In the genomic region with DNA sequence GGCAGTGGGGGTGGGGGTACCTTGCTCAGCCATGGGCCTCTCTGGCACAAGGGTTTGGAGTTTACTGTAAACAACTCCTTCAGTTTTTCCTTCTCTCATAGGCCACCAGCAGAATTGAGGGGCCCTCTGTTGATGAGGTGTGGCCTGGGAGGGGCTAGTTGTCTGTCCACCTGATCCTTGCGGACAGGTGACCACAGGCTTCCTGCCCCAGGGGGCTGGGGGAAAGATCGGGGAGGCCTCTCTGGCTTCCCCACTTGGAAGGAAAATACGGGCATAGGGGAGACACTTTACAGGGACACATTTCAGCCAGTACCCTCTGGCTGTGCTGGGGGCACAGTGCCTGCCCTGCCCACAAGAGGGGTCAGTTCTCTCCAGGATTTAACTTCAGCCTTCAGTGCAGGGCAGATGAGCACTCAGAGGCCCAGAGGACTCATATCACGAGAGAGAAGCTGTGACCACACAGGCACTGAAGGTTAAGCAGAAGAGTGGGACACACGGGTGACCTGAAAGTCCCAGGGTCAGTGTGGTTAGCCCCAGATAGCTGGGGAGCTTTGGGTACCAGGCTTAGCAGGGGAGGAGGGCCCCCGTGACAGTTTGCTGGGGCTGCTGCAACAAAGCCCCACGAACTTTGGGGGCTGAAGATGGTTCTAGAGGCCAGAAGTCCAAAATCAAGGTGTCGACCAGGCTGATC, we compare ENCODE assay signal across 10 cellular contexts.
A peak's percentile ranks its signal among the peaks of the same experiment; 100 is the strongest.
DNase-seq lines count a peak whose midpoint lies in the region; ATAC-seq and TF ChIP-seq lines count a peak whose summit lies in the region.
"Had no signal": no experiment of that assay in that cellular context is flagged by ENCODE, and none has a peak within 500 bp of the region (broad histone marks: within the 10 kb centered on the region; RNA-seq: fewer than 3 reads in every experiment).

No MANE protein-coding gene starts in this region.

- TF ChIP-seq CTCF in gastroesophageal sphincter (IDR thresholded peaks at IDR 0.05) (no peak), sigmoid colon (IDR thresholded peaks at IDR 0.05) (no peak)

- H3K27ac ChIP-seq in CD4-positive, CD25-positive, alpha-beta regulatory T cell (ENCODE audit: insufficient read depth, low read length, poor library complexity, severe bottlenecking): peak overlapping the region; percentile 5
- H3K27ac ChIP-seq in gastroesophageal sphincter: peak overlapping the region in 3 of 4 donors; percentile 91 to 99 (median 94)
- peak overlapping the region; percentile 95 to 99 (median 99) for H3K27ac ChIP-seq in sigmoid colon

- TF ChIP-seq EP300 in gastroesophageal sphincter (IDR thresholded peaks at IDR 0.05): no peak
- no peak for TF ChIP-seq EP300 in sigmoid colon (IDR thresholded peaks at IDR 0.05)

- DNase-seq in CD4-positive, CD25-positive, alpha-beta regulatory T cell: no peak
- no peak for DNase-seq in T-helper 17 cell
- DNase-seq in sigmoid colon: no peak
- DNase-seq in AG20443 (ENCODE audit: low spot score): no peak
- no peak for DNase-seq in SW480 (ENCODE audit: low spot score)
- DNase-seq in OCI-M1 (lab: John Stamatoyannopoulos, UW): no peak
- DNase-seq: DMS79, NCI-H1417 had no signal

- no peak for ATAC-seq in CD4-positive, CD25-positive, alpha-beta regulatory T cell (ENCODE audit: low read depth in 2 of 2)
- ATAC-seq in T-helper 17 cell (no peak), gastroesophageal sphincter (no peak), GM19395 (IDR thresholded peaks at IDR 0.05; ENCODE audit: unreplicated experiment) (no peak)

- H3K4me1 ChIP-seq in CD4-positive, CD25-positive, alpha-beta regulatory T cell (ENCODE audit: control insufficient read depth, insufficient read depth, low read length, poor library complexity, severe bottlenecking): peaks cover 81% of the 10 kb centered on the region
- H3K4me1 ChIP-seq in gastroesophageal sphincter: peaks cover 29 to 97% (median 92%) of the 10 kb centered on the region in 3 donors
- H3K4me1 ChIP-seq in sigmoid colon: peaks cover 0 to 96% (median 96%) of the 10 kb centered on the region in 4 donors

- no peaks in the 10 kb centered on the region for H3K9me3 ChIP-seq in CD4-positive, CD25-positive, alpha-beta regulatory T cell (ENCODE audit: control insufficient read depth in 2 of 2, low read length in 2 of 2)
- H3K9me3 ChIP-seq in T-helper 17 cell (ENCODE audit: control insufficient read depth, low read length, poor library complexity, severe bottlenecking): no peaks in the 10 kb centered on the region
- H3K9me3 ChIP-seq in gastroesophageal sphincter: no peaks in the 10 kb centered on the region
- H3K9me3 ChIP-seq in sigmoid colon: no peaks in the 10 kb centered on the region

- peaks cover 8 to 89% (median 41%) of the 10 kb centered on the region in 4 donors for H3K4me1 Mint-ChIP-seq in CD4-positive, CD25-positive, alpha-beta regulatory T cell
- peaks cover 57% of the 10 kb centered on the region for H3K4me1 Mint-ChIP-seq in T-helper 17 cell

- WGBS in gastroesophageal sphincter (ENCODE audit: low coverage in 1 of 2), 2 donors: 92% methylated on average over 3 of the region's 8 CpGs; no CpG with 5 or more reads in 1 of the 2 donors
- WGBS in sigmoid colon, 2 donors: 74 to 90% methylated on average over 8 of the region's 8 CpGs

- peak overlapping the region; percentile 73 to 91 (median 88) for H3K27ac Mint-ChIP-seq in CD4-positive, CD25-positive, alpha-beta regulatory T cell
- peak overlapping the region; percentile 89 for H3K27ac Mint-ChIP-seq in T-helper 17 cell

- no peaks in the 10 kb centered on the region for H3K27me3 Mint-ChIP-seq in CD4-positive, CD25-positive, alpha-beta regulatory T cell
- no peaks in the 10 kb centered on the region for H3K27me3 Mint-ChIP-seq in T-helper 17 cell

- intact Hi-C loops in sigmoid colon (cut with DNase I): no loop called here

- peak overlapping the region in 3 of 4 donors; percentile 28 to 85 (median 74) for H3K4me3 Mint-ChIP-seq in CD4-positive, CD25-positive, alpha-beta regulatory T cell
- peak overlapping the region; percentile 63 for H3K4me3 Mint-ChIP-seq in T-helper 17 cell

- no peaks in the 10 kb centered on the region for H3K36me3 ChIP-seq in CD4-positive, CD25-positive, alpha-beta regulatory T cell (ENCODE audit: control insufficient read depth, insufficient read depth, low read length)
- H3K36me3 ChIP-seq in gastroesophageal sphincter: no peaks in the 10 kb centered on the region
- H3K36me3 ChIP-seq in sigmoid colon: no peaks in the 10 kb centered on the region

- H3K27me3 ChIP-seq in CD4-positive, CD25-positive, alpha-beta regulatory T cell (ENCODE audit: control insufficient read depth, insufficient read depth, low read length): no peaks in the 10 kb centered on the region
- H3K27me3 ChIP-seq in gastroesophageal sphincter: no peaks in the 10 kb centered on the region
- H3K27me3 ChIP-seq in sigmoid colon: no peaks in the 10 kb centered on the region

- H3K9me3 Mint-ChIP-seq in CD4-positive, CD25-positive, alpha-beta regulatory T cell: no peaks in the 10 kb centered on the region

- TF ChIP-seq POLR2A in gastroesophageal sphincter (IDR thresholded peaks at IDR 0.05) (no peak), sigmoid colon (IDR thresholded peaks at IDR 0.05) (no peak)

- no peaks in the 10 kb centered on the region for H3K36me3 Mint-ChIP-seq in CD4-positive, CD25-positive, alpha-beta regulatory T cell
- H3K36me3 Mint-ChIP-seq in T-helper 17 cell (ENCODE audit: low read depth): no peaks in the 10 kb centered on the region

- H3K4me3 ChIP-seq in CD4-positive, CD25-positive, alpha-beta regulatory T cell (ENCODE audit: low read depth, low read length): no peak overlapping the region
- H3K4me3 ChIP-seq in gastroesophageal sphincter: no peak overlapping the region
- no peak overlapping the region for H3K4me3 ChIP-seq in sigmoid colon

Comparison
In these comparisons a context has a peak if more than half of its experiments do, and no peak if none do; other contexts are left out.
1. H3K27ac ChIP-seq: peak in every context shown above with its lines; median percentile 99 in sigmoid colon; 94 in gastroesophageal sphincter; 5 in CD4-positive, CD25-positive, alpha-beta regulatory T cell.